ENCODE assay signal across 1 cellular context in genomic region chr1:228986093-228986904, GRCh38.
TF ChIP-seq lines count a peak whose summit lies in the region.

No MANE protein-coding gene starts in this region.

TF ChIP-seq in GM23338, 12 proteins besides CTCF, POLR2A, EP300 and RAD21 (continued from another document):
- TF ChIP-seq REST (IDR thresholded peaks at IDR 0.05; ENCODE audit: unreplicated experiment) (no peak), POLR2AphosphoS5 (IDR thresholded peaks at IDR 0.05; ENCODE audit: low read depth) (no peak), CREB1 (CRISPR knock-in tag; IDR thresholded peaks at IDR 0.05; ENCODE audit: low read depth) (no peak), STAT1 (IDR thresholded peaks at IDR 0.05; ENCODE audit: unreplicated experiment) (no peak), ETS1 (IDR thresholded peaks at IDR 0.05) (no peak), JUNB (IDR thresholded peaks at IDR 0.05; ENCODE audit: unreplicated experiment) (no peak), EZH2phosphoT487 (IDR thresholded peaks at IDR 0.05; ENCODE audit: unreplicated experiment) (no peak), EZH2 (IDR thresholded peaks at IDR 0.05; ENCODE audit: low read depth, unreplicated experiment) (no peak), NANOG (IDR thresholded peaks at IDR 0.05; ENCODE audit: borderline replicate concordance) (no peak)
TF ChIP-seq in GM23338: peak in this region for 0.
